ENCODE assay signal across 8 cellular contexts in the genomic region with DNA sequence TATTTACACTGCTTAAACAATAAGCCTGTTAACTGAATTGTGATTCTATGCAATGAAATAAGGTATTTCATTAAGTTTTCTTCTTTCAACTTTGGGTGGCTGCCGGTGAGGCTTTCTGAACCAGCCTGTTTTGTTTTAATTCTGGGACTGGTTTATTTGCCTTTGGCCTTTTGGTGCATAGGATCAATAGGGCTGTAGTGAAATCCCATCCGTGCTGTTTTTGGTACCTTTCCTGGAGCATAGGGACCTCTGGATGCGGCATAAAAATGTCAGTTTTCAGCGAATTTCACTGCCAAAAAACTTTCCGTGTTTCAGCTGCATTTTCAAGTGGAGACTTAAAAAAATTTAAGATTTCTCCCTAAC. TPM values are rescaled to one million over a fixed set of nuclear protein-coding genes. Genes with fewer than 3 reads are reported as not detected.
DNase-seq lines count a peak whose midpoint lies in the region; TF ChIP-seq lines count a peak whose summit lies in the region.

No MANE protein-coding gene starts in this region.

- H2BK15ac ChIP-seq in H9 (ENCODE audit: low read depth, low read length) = no peak overlapping the region

- no peak overlapping the region for H2BK5ac ChIP-seq in H9 (ENCODE audit: insufficient read length, low read length)

- H4K20me1 ChIP-seq in H9 (ENCODE audit: control insufficient read depth, insufficient read depth, insufficient read length) (no peaks in the 10 kb centered on the region), SU-DHL-6 (ENCODE audit: low read depth, low read length) (no peaks in the 10 kb centered on the region)

- H4K8ac ChIP-seq in H9 (replicated peaks; ENCODE audit: insufficient read length, low read depth, low read length) = no peak overlapping the region

- H3K4me2 ChIP-seq in H9 (ENCODE audit: insufficient read depth, insufficient read length, low read length) (peak overlapping the region; percentile 65), SU-DHL-6 (ENCODE audit: low read depth, low read length, poor library complexity, severe bottlenecking) (peak overlapping the region; percentile 84)

- H3K27ac ChIP-seq in H9 (ENCODE audit: insufficient read length, low read depth, low read length) = no peak overlapping the region
- no peak overlapping the region for H3K27ac ChIP-seq in SU-DHL-6 (ENCODE audit: low read depth, low read length)
- H3K27ac ChIP-seq in skin epidermis = peak overlapping the region in 7 of 21 experiments; percentile 8 to 61 (median 49)

- H3K27ac Mint-ChIP-seq in H9 = no peak overlapping the region
- no peak overlapping the region for H3K27ac Mint-ChIP-seq in glutamatergic neuron (ENCODE audit: unreplicated experiment)

- TF ChIP-seq CTCF in H9 (conservative IDR thresholded peaks at IDR 0.05) = no peak
- TF ChIP-seq CTCF in SU-DHL-6 (IDR thresholded peaks at IDR 0.05; ENCODE audit: insufficient read depth, low read length, poor library complexity, severe bottlenecking) = no peak
- TF ChIP-seq CTCF in glutamatergic neuron (IDR thresholded peaks at IDR 0.05; ENCODE audit: partially characterized antibody, unreplicated experiment) = no peak

- H3K79me1 ChIP-seq in H9 (ENCODE audit: insufficient read depth, low read depth, low read length, poor library complexity, severe bottlenecking) = no peaks in the 10 kb centered on the region

- peaks cover 7% of the 10 kb centered on the region for H3K23me2 ChIP-seq in H9 (ENCODE audit: insufficient read length, low read depth, low read length, poor library complexity, severe bottlenecking)

- no CpG with 5 or more reads among the region's 5 CpGs for WGBS in H9 (ENCODE audit: extremely low coverage, insufficient read length, low lambda C conversion rate)

- H3F3A ChIP-seq in SU-DHL-6 (ENCODE audit: insufficient read depth) = peaks cover 4% of the 10 kb centered on the region; the same call in 1 of the 2 replicates

- no peak overlapping the region for H4K5ac ChIP-seq in H9 (ENCODE audit: insufficient read length, low read depth, low read length)

- H3K9ac ChIP-seq in H9 (ENCODE audit: extremely low read depth, insufficient read length, low read length) (no peak overlapping the region), SU-DHL-6 (ENCODE audit: low read length) (peak overlapping the region; percentile 69)

- H3K27me3 Mint-ChIP-seq in H9 (ENCODE audit: low read depth) = peaks cover 5% of the 10 kb centered on the region
- H3K27me3 Mint-ChIP-seq in glutamatergic neuron (ENCODE audit: unreplicated experiment) = no peaks in the 10 kb centered on the region

- H3K23ac ChIP-seq in H9 (ENCODE audit: insufficient read length, low read depth, low read length) = no peak overlapping the region

- H3K9me3 ChIP-seq in H9 (ENCODE audit: control insufficient read depth, low read depth, low read length) (no peaks in the 10 kb centered on the region), SU-DHL-6 (ENCODE audit: insufficient read depth, low read length) (no peaks in the 10 kb centered on the region)

- peak overlapping the region; percentile 93 to 99 for H3K4me3 Mint-ChIP-seq in H9
- peak overlapping the region; percentile 95 for H3K4me3 Mint-ChIP-seq in glutamatergic neuron (ENCODE audit: unreplicated experiment)

- no peak overlapping the region for H3T11ph ChIP-seq in H9 (ENCODE audit: low read length)

- H3K79me2 ChIP-seq in H9 (ENCODE audit: insufficient read depth, low read length) (no peaks in the 10 kb centered on the region), SU-DHL-6 (ENCODE audit: insufficient read depth, low read length) (peaks cover 33% of the 10 kb centered on the region)

- H3K56ac ChIP-seq in H9 (ENCODE audit: insufficient read length, low read depth, low read length) = no peak overlapping the region

- no peak overlapping the region for H2BK12ac ChIP-seq in H9 (ENCODE audit: insufficient read length, low read depth, low read length)

- DNase-seq in H9 = no peak
- DNase-seq in glutamatergic neuron = no peak
- DNase-seq in HUDEP-2 (lab: John Stamatoyannopoulos, UW; ENCODE audit: unreplicated experiment in 76 of 76) = no peak
- DNase-seq in DMS79 (lab: John Stamatoyannopoulos, UW) = no peak
- no peak for DNase-seq in stimulated activated CD4-positive, alpha-beta T cell treated with anti-CD3 and anti-CD28 coated beads, Interleukin-4, amount 100 ng/mL, for 1 hour
- DNase-seq in HCEC 1CT = no peak

- peak overlapping the region; percentile 92 for H3K4me3 ChIP-seq in SU-DHL-6 (ENCODE audit: insufficient read depth, low read length, poor library complexity, severe bottlenecking)
- H3K4me3 ChIP-seq in skin epidermis = peak overlapping the region; percentile 45 to 66 (median 54)

- no peak overlapping the region for H3K4ac ChIP-seq in H9 (ENCODE audit: low read depth, low read length)

- no peak overlapping the region for H4K91ac ChIP-seq in H9 (ENCODE audit: insufficient read length, low read depth, low read length)

- H3K14ac ChIP-seq in H9 (ENCODE audit: insufficient read depth, low read length) = no peak overlapping the region

- H3K36me3 ChIP-seq in SU-DHL-6 (ENCODE audit: low read length) = no peaks in the 10 kb centered on the region

- H3K4me1 Mint-ChIP-seq in H9 (peaks cover 13 to 19% of the 10 kb centered on the region in 2 experiments), glutamatergic neuron (ENCODE audit: low read depth, unreplicated experiment) (no peaks in the 10 kb centered on the region)

- no peaks in the 10 kb centered on the region for H3K9me3 Mint-ChIP-seq in H9
- no peaks in the 10 kb centered on the region for H3K9me3 Mint-ChIP-seq in glutamatergic neuron (ENCODE audit: unreplicated experiment)

- H3K18ac ChIP-seq in H9 (ENCODE audit: insufficient read length, low read depth, low read length) = no peak overlapping the region

- H3K36me3 Mint-ChIP-seq in H9 (ENCODE audit: insufficient read depth in 1 of 3, low read depth in 3 of 3) (peaks cover 10 to 13% (median 12%) of the 10 kb centered on the region in 3 experiments; a peak in 6 of 7 replicates), glutamatergic neuron (ENCODE audit: unreplicated experiment) (no peaks in the 10 kb centered on the region)

- H2AK5ac ChIP-seq in H9 (ENCODE audit: insufficient read length, low read length) = no peak overlapping the region

- H3K27me3 ChIP-seq in H9 (ENCODE audit: insufficient read depth, low read length) = no peaks in the 10 kb centered on the region
- H3K27me3 ChIP-seq in SU-DHL-6 (ENCODE audit: low read length) = no peaks in the 10 kb centered on the region

- H2BK120ac ChIP-seq in H9 (ENCODE audit: low read depth, low read length, poor library complexity, severe bottlenecking) = no peak overlapping the region

- H3K9me2 ChIP-seq in SU-DHL-6 (replicated peaks; ENCODE audit: insufficient read depth, low read length) = no peaks in the 10 kb centered on the region

- H2BK20ac ChIP-seq in H9 (ENCODE audit: low read depth, low read length, poor library complexity, severe bottlenecking) = no peak overlapping the region

- H3K4me1 ChIP-seq in H9 (ENCODE audit: insufficient read depth, low read length) = no peaks in the 10 kb centered on the region

- no peak overlapping the region for H2AFZ ChIP-seq in H9 (ENCODE audit: low read length)
- peak overlapping the region; percentile 95 for H2AFZ ChIP-seq in SU-DHL-6 (ENCODE audit: low read depth, low read length, severe bottlenecking)

RNA-seq across cellular contexts. Expression of gene PLS1, which starts 0.5 kb away (rescaled TPM):
- total RNA-seq in H9 (2021) (20.0 and 20.4 TPM in 2 replicates), glutamatergic neuron (ENCODE audit: unreplicated experiment) (1.3 TPM)

RNA-seq across cellular contexts. Expression of gene ATR, which starts 18.2 kb away (rescaled TPM):
- 15.6 and 15.8 TPM in 2 replicates for total RNA-seq in H9 (2021)
- 18.3 TPM for total RNA-seq in glutamatergic neuron (ENCODE audit: unreplicated experiment)
